In genomic region chr3:11477286-11477935, GRCh38 we compare ENCODE assay signal across 9 cellular contexts.
A peak's percentile ranks its signal among the peaks of the same experiment; 100 is the strongest.
DNase-seq lines count a peak whose midpoint lies in the region; ATAC-seq, FAIRE-seq and TF ChIP-seq lines count a peak whose summit lies in the region.
"Had no signal": no experiment of that assay in that cellular context is flagged by ENCODE, and none has a peak within 500 bp of the region (broad histone marks: within the 10 kb centered on the region; RNA-seq: fewer than 3 reads in every experiment).

No MANE protein-coding gene starts in this region.

- in situ Hi-C loops in astrocyte of the cerebellum (cut with HindIII; ENCODE audit: low sequenced_read_pairs): no loop called here

- H3K27me3 ChIP-seq in skeletal muscle tissue (ENCODE audit: control insufficient read depth in 3 of 3, insufficient read depth in 3 of 3, low read length in 3 of 3): no peaks in the 10 kb centered on the region
- no peaks in the 10 kb centered on the region for H3K27me3 ChIP-seq in dorsolateral prefrontal cortex

- TF ChIP-seq POLR2A in H54 (IDR thresholded peaks at IDR 0.05; ENCODE audit: low read depth, low read length): no peak

- TF ChIP-seq CTCF in astrocyte of the cerebellum (IDR thresholded peaks at IDR 0.05; ENCODE audit: low read depth, low read length, missing control alignments) (no peak), dorsolateral prefrontal cortex (IDR thresholded peaks at IDR 0.05 in 54 of 56, conservative IDR thresholded peaks at IDR 0.05 in 2 of 56; ENCODE audit: low read depth in 1 of 56, partially characterized antibody in 56 of 56) (no peak)

- peak overlapping the region; percentile 71 for H3K27ac ChIP-seq in skeletal muscle tissue (ENCODE audit: low read depth, low read length)
- no peak overlapping the region for H3K27ac ChIP-seq in dorsolateral prefrontal cortex

- no peak overlapping the region for H3K9ac ChIP-seq in skeletal muscle tissue (ENCODE audit: low read depth in 1 of 3, low read length in 3 of 3)

- DNase-seq in H54 (ENCODE audit: insufficient read length, low spot score): peak; percentile 47
- DNase-seq in astrocyte of the cerebellum (ENCODE audit: low read depth): peak; percentile 70
- DNase-seq in hepatic stellate cell (ENCODE audit: low spot score): peak; percentile 68
- no peak for DNase-seq in globus pallidus (ENCODE audit: low spot score)
- no peak for DNase-seq in dorsolateral prefrontal cortex
- DNase-seq: stimulated activated naive CD8-positive, alpha-beta T cell treated with anti-CD3 and anti-CD28 coated beads, Interleukin-15, Interleukin-2, amounts not matched to agents 100 U/mL and 50 U/mL, for 24 hours had no signal

- FAIRE-seq in H54 (lab: Jason Lieb, UNC): peak; percentile 95

- no peak for ATAC-seq in GM18873 (IDR thresholded peaks at IDR 0.05; ENCODE audit: low FRiP score, unreplicated experiment)
- no peak for ATAC-seq in HG03039 (IDR thresholded peaks at IDR 0.05; ENCODE audit: unreplicated experiment)
- ATAC-seq: stimulated activated naive CD8-positive, alpha-beta T cell treated with anti-CD3 and anti-CD28 coated beads, Interleukin-15, Interleukin-2, amounts not matched to agents 100 U/mL and 50 U/mL, for 24 hours had no signal

- H3K9me3 ChIP-seq in skeletal muscle tissue (ENCODE audit: control insufficient read depth in 3 of 3, low read length in 3 of 3): no peaks in the 10 kb centered on the region

- H3K4me3 ChIP-seq in astrocyte of the cerebellum (ENCODE audit: low read depth, low read length) (no peak overlapping the region), skeletal muscle tissue (ENCODE audit: low read length in 3 of 3) (no peak overlapping the region), dorsolateral prefrontal cortex (peak overlapping the region in 1 of 59 donors; percentile 4)

- H3K36me3 ChIP-seq in skeletal muscle tissue (ENCODE audit: control insufficient read depth in 3 of 3, insufficient read depth in 3 of 3, low read length in 3 of 3): no peaks in the 10 kb centered on the region

- peaks cover 22 to 33% (median 28%) of the 10 kb centered on the region in 3 donors for H3K4me1 ChIP-seq in skeletal muscle tissue (ENCODE audit: control insufficient read depth in 3 of 3, insufficient read depth in 3 of 3, low read length in 3 of 3)

- intact Hi-C loops in dorsolateral prefrontal cortex (cut with DNase I): no loop called here

Comparison
In these comparisons a context has a peak if more than half of its experiments do, and no peak if none do; other contexts are left out.
1. DNase-seq: peak in H54 (single experiment), astrocyte of the cerebellum (single experiment) and hepatic stellate cell (single experiment); none in globus pallidus (single experiment) and dorsolateral prefrontal cortex (0 of 10).